11 cellular contexts compared by ENCODE assay signal in genomic region chr9:79764377-79764776, GRCh38.
DNase-seq lines count a peak whose midpoint lies in the region; ATAC-seq and TF ChIP-seq lines count a peak whose summit lies in the region.
"Had no signal": no experiment of that assay in that cellular context is flagged by ENCODE, and none has a peak within 500 bp of the region (broad histone marks: within the 10 kb centered on the region; RNA-seq: fewer than 3 reads in every experiment).

No MANE protein-coding gene starts in this region.

- CTCF ChIA-PET in A673 (lab: Charles Lee), result no interaction called here

- H3K9me3 ChIP-seq in A673 (ENCODE audit: low read depth, low read length, poor library complexity, severe bottlenecking), result no peaks in the 10 kb centered on the region
- no peaks in the 10 kb centered on the region for H3K9me3 ChIP-seq in muscle layer of colon (ENCODE audit: low read length)
- H3K9me3 ChIP-seq: BE2C had no signal

- BruUV-seq in A673 (replicated peaks; lab: Mats Ljungman, UMichigan), result no TSS peak

- H3K4me1 ChIP-seq in A673 (ENCODE audit: insufficient read depth, low read length, poor library complexity, severe bottlenecking) (no peaks in the 10 kb centered on the region), muscle layer of colon (ENCODE audit: insufficient read depth, low read length) (peaks cover 14% of the 10 kb centered on the region)

- ATAC-seq in GM18858 (IDR thresholded peaks at IDR 0.05; ENCODE audit: unreplicated experiment) (no peak), HG03342 (IDR thresholded peaks at IDR 0.05; ENCODE audit: unreplicated experiment) (no peak)

- intact Hi-C loops in A673 (cut with micrococcal nuclease; ENCODE audit: unreplicated experiment), result no loop called here

- H3K27me3 ChIP-seq in A673 (replicated peaks; ENCODE audit: insufficient read depth, low read depth, low read length, poor library complexity) (peaks cover 20% of the 10 kb centered on the region), muscle layer of colon (ENCODE audit: control insufficient read depth in 1 of 2, insufficient read depth in 2 of 2, low read length in 2 of 2) (no peaks in the 10 kb centered on the region)
- H3K27me3 ChIP-seq: BE2C had no signal

- H3K27ac ChIP-seq in A673 (ENCODE audit: low read depth, low read length, poor library complexity, severe bottlenecking) (no peak overlapping the region), muscle layer of colon (ENCODE audit: low read depth, low read length) (peak overlapping the region; percentile 14)

- H3K36me3 ChIP-seq in A673 (ENCODE audit: insufficient read depth, low read length, poor library complexity, severe bottlenecking), result no peaks in the 10 kb centered on the region
- no peaks in the 10 kb centered on the region for H3K36me3 ChIP-seq in muscle layer of colon (ENCODE audit: insufficient read depth, low read length)
- H3K36me3 ChIP-seq: BE2C had no signal

- POLR2A ChIA-PET in A673 (lab: Charles Lee; ENCODE audit: low non-redundant PET), result no interaction called here

- H3K9ac ChIP-seq in muscle layer of colon (ENCODE audit: low read length), result no peak overlapping the region

- H3K4me3 ChIP-seq in A673 (ENCODE audit: low read depth, low read length, poor library complexity, severe bottlenecking) (no peak overlapping the region), muscle layer of colon (ENCODE audit: low read depth in 1 of 2, low read length in 2 of 2) (no peak overlapping the region)

- no peak for TF ChIP-seq CTCF in A673 (conservative IDR thresholded peaks at IDR 0.05; ENCODE audit: low read depth, low read length)

- peak; percentile 1 for DNase-seq in A673 (ENCODE audit: low spot score)
- peak; percentile 89 for DNase-seq in LHCN-M2 (ENCODE audit: low read depth)
- peak; percentile 69 for DNase-seq in epidermal melanocyte (ENCODE audit: insufficient read length, low spot score)
- no peak for DNase-seq in NCI-H187 (lab: John Stamatoyannopoulos, UW)
- DNase-seq in NCI-H748 (lab: John Stamatoyannopoulos, UW; ENCODE audit: unreplicated experiment), result no peak
- DNase-seq: activated naive CD4-positive, alpha-beta T cell; NCI-H446 had no signal

Comparison
In these comparisons a context has a peak if more than half of its experiments do, and no peak if none do; other contexts are left out.
1. DNase-seq: peak in A673 (single experiment), LHCN-M2 (single experiment) and epidermal melanocyte (single experiment); none in NCI-H187 (0 of 2) and NCI-H748 (single experiment).